In genomic region chr17:19379306-19380075, GRCh38 we compare ENCODE assay signal across 9 cellular contexts. TPM values are rescaled to one million over a fixed set of nuclear protein-coding genes. Genes with fewer than 3 reads are reported as not detected.
A peak's percentile ranks its signal among the peaks of the same experiment; 100 is the strongest.
DNase-seq lines count a peak whose midpoint lies in the region; ATAC-seq, FAIRE-seq and TF ChIP-seq lines count a peak whose summit lies in the region.
"Had no signal": no experiment of that assay in that cellular context is flagged by ENCODE, and none has a peak within 500 bp of the region (broad histone marks: within the 10 kb centered on the region; RNA-seq: fewer than 3 reads in every experiment).

No MANE protein-coding gene starts in this region.

- in situ Hi-C loops in K562 (cut with MboI), result no loop called here

- H3K27me3 Mint-ChIP-seq in memory B cell, result no peaks in the 10 kb centered on the region

- TF ChIP-seq CTCF in K562 (IDR thresholded peaks at IDR 0.05 in 2 of 3, conservative IDR thresholded peaks at IDR 0.05 in 1 of 3; ENCODE audit: insufficient read depth in 2 of 3, low read depth in 1 of 3, low read length in 3 of 3) (no peak), upper lobe of left lung (IDR thresholded peaks at IDR 0.05) (no peak)

- WGBS in K562 (ENCODE audit: insufficient coverage, low coverage, missing lambda C conversion rate), result 80% methylated on average over 13 of the region's 15 CpGs
- WGBS in upper lobe of left lung, 2 donors, result 82 to 83% methylated on average over 14 to 15 of the region's 15 CpGs

- POLR2A ChIA-PET in K562 (lab: Yijun Ruan, JAX), result no interaction called here

- no peaks in the 10 kb centered on the region for H3K9me3 Mint-ChIP-seq in memory B cell

- H2AFZ ChIP-seq in K562 (ENCODE audit: low read depth, low read length), result no peak overlapping the region

- peaks cover 22% of the 10 kb centered on the region for H3K36me3 Mint-ChIP-seq in memory B cell

- H3K4me1 Mint-ChIP-seq in memory B cell, result peaks cover 8% of the 10 kb centered on the region

- TF ChIP-seq EP300 in K562 (IDR thresholded peaks at IDR 0.05; ENCODE audit: low read length), result no peak
- no peak for TF ChIP-seq EP300 in upper lobe of left lung (IDR thresholded peaks at IDR 0.05)

- H3K27ac Mint-ChIP-seq in memory B cell, result no peak overlapping the region

- H3K4me3 Mint-ChIP-seq in memory B cell, result peak overlapping the region; percentile 98

- TF ChIP-seq POLR2A in K562 (conservative IDR thresholded peaks at IDR 0.05) (no peak), upper lobe of left lung (IDR thresholded peaks at IDR 0.05) (no peak)

- no peak for TF ChIP-seq RAD21 in K562 (CRISPR knock-in tag; conservative IDR thresholded peaks at IDR 0.05 in 1 of 2, IDR thresholded peaks at IDR 0.05 in 1 of 2)

- H3K9ac ChIP-seq in K562 (ENCODE audit: insufficient read depth in 1 of 2, low read depth in 2 of 2, low read length in 2 of 2), result peak overlapping the region; percentile 61 to 94; a peak in 3 of 4 replicates

- no peak for FAIRE-seq in K562 (lab: Jason Lieb, UNC)
- FAIRE-seq: G401.6 had no signal

- H3K4me1 ChIP-seq in K562 (replicated peaks in 1 of 2; ENCODE audit: control insufficient read depth in 2 of 2, insufficient read depth in 2 of 2, low read length in 2 of 2), result peaks cover 2 to 18% of the 10 kb centered on the region in 2 experiments; a peak in 4 of 5 replicates
- peaks cover 26 to 44% (median 30%) of the 10 kb centered on the region in 4 donors for H3K4me1 ChIP-seq in upper lobe of left lung

- H3K9me3 ChIP-seq in K562 (replicated peaks; ENCODE audit: control insufficient read depth, insufficient read depth, low read depth, low read length) (no peaks in the 10 kb centered on the region), upper lobe of left lung (no peaks in the 10 kb centered on the region)

- intact Hi-C loops in K562 (cut with micrococcal nuclease), result no loop called here

- H3K4me3 ChIP-seq in K562, result peak overlapping the region; percentile 65; the same call in 1 of the 2 replicates
- H3K4me3 ChIP-seq in upper lobe of left lung, result peak overlapping the region; percentile 70 to 90 (median 87)

- no peaks in the 10 kb centered on the region; a peak in 1 of 5 replicates for H3K27me3 ChIP-seq in K562 (ENCODE audit: control insufficient read depth in 2 of 2, insufficient read depth in 2 of 2, low read length in 2 of 2)
- no peaks in the 10 kb centered on the region for H3K27me3 ChIP-seq in upper lobe of left lung

- H3K27ac ChIP-seq in K562 (ENCODE audit: extremely low read depth, low read depth, low read length), result no peak overlapping the region
- H3K27ac ChIP-seq in upper lobe of left lung, result peak overlapping the region; percentile 92 to 96 (median 93)

- H4K20me1 ChIP-seq in K562 (replicated peaks; ENCODE audit: control insufficient read depth, insufficient read depth, low read length), result no peaks in the 10 kb centered on the region

- CTCF ChIA-PET in K562 (lab: Yijun Ruan, JAX; ENCODE audit: low intra/inter-chr PET ratio), result no interaction called here

- ATAC-seq in K562 (no peak), memory B cell (ENCODE audit: low read depth) (no peak), upper lobe of left lung (ENCODE audit: low FRiP score in 2 of 2) (no peak), HG02571 (IDR thresholded peaks at IDR 0.05; ENCODE audit: unreplicated experiment) (no peak)

- H3K4me2 ChIP-seq in K562 (ENCODE audit: insufficient read depth, low read length), result peak overlapping the region; percentile 81

- H3K9me1 ChIP-seq in K562 (ENCODE audit: control insufficient read depth, insufficient read depth, low read length), result no peaks in the 10 kb centered on the region

- TSS peak; percentile 39 for BruUV-seq in K562 (replicated peaks; lab: Mats Ljungman, UMichigan)

- peaks cover 21% of the 10 kb centered on the region; the same call in 2 of the 3 replicates for H3K36me3 ChIP-seq in K562 (ENCODE audit: control insufficient read depth, insufficient read depth, low read length)
- peaks cover 20 to 50% (median 45%) of the 10 kb centered on the region in 4 donors for H3K36me3 ChIP-seq in upper lobe of left lung

- peak; percentile 47 for DNase-seq in activated effector memory CD4-positive, alpha-beta T cell treated with anti-CD3 and anti-CD28 coated beads, Interleukin-2, amount 50 U/mL, for 16 hours
- no peak for DNase-seq in activated effector memory CD4-positive, alpha-beta T cell treated with Interleukin-2 at 50 U/mL for 16 hours
- DNase-seq in K562 (ENCODE audit: extremely low read depth in 1 of 4, low spot score in 3 of 4), result no peak
- no peak for DNase-seq in memory B cell (ENCODE audit: low spot score in 2 of 2)
- no peak for DNase-seq in upper lobe of left lung
- DNase-seq in COR-L47 (lab: John Stamatoyannopoulos, UW), result no peak
- DNase-seq in OCI-M1 (lab: John Stamatoyannopoulos, UW), result no peak

- peaks cover 9% of the 10 kb centered on the region; the same call in 2 of the 3 replicates for H3K79me2 ChIP-seq in K562 (ENCODE audit: control insufficient read depth, insufficient read depth, low read length)

RNA-seq across cellular contexts. Expression of gene MAPK7, which starts 1.2 kb away (rescaled TPM):
- 7.3 and 21.2 TPM in 2 replicates for total RNA-seq in K562 (2011; cell fraction: chromatin; rRNA removed; ENCODE audit: low replicate concordance)
- total RNA-seq in K562 (2011; cell fraction: nucleolus; rRNA removed), result 8.8 and 12.7 TPM in 2 replicates
- total RNA-seq in K562 (2011; cell fraction: nucleoplasm; rRNA removed), result 5.4 and 6.3 TPM in 2 replicates
- 2.5 and 4.5 TPM in 2 replicates for total RNA-seq in K562 (2014; rRNA removed)
- 1.1 TPM in 2 replicates for total RNA-seq in K562 (2014; rRNA removed; fragmentation: Illumina TruSeq; extraction: Trizol)
- 2.5 and 2.7 TPM in 2 replicates for total RNA-seq in K562 (2015; rRNA removed; fragmentation: Illumina TruSeq; extraction: Trizol)
- 7.4 and 7.5 TPM in 2 replicates for total RNA-seq in K562 (2021)
- polyA plus RNA-seq in K562 (2011; rRNA removed), result 2.5 and 2.9 TPM in 2 replicates
- 2.3 and 4.4 TPM in 2 replicates for polyA plus RNA-seq in K562 (2011; cell fraction: cytosol; rRNA removed)
- 8.0 and 15.0 TPM in 2 replicates for polyA plus RNA-seq in K562 (2011; cell fraction: nucleus; rRNA removed)
- 5.2 and 6.4 TPM in 2 replicates for polyA plus RNA-seq in K562 (2012)
- 3.3 and 5.5 TPM in 2 replicates for polyA plus RNA-seq in K562 (2014; fragmentation: Illumina TruSeq; extraction: Trizol)
- polyA plus RNA-seq in K562 (2014; fragmentation: Nextera tagmentation; extraction: Ambion mirVana), result under 1 TPM; 0.46 to 0.68 TPM
- polyA plus RNA-seq in K562 (2014; rRNA removed), result 4.3 and 6.2 TPM in 2 replicates
- 4.3 and 5.0 TPM in 2 replicates for polyA minus RNA-seq in K562 (2011; rRNA and poly(A)+ RNA removed)
- polyA minus RNA-seq in K562 (2011; cell fraction: cytosol; rRNA and poly(A)+ RNA removed), result 2.9 and 5.5 TPM in 2 replicates
- polyA minus RNA-seq in K562 (2011; cell fraction: nucleus; rRNA and poly(A)+ RNA removed), result 14.0 and 14.4 TPM in 2 replicates
- 10 to 100 TPM; 20.1 to 77.2 (median 37.6) TPM for total RNA-seq in upper lobe of left lung

RNA-seq across cellular contexts. Expression of gene MFAP4, which starts 7.5 kb away (rescaled TPM):
- total RNA-seq in K562 (2011; cell fraction: chromatin; rRNA removed; ENCODE audit: low replicate concordance), result not detected in 2 replicates
- not detected in 2 replicates for total RNA-seq in K562 (2011; cell fraction: nucleolus; rRNA removed)
- not detected in 2 replicates for total RNA-seq in K562 (2011; cell fraction: nucleoplasm; rRNA removed)
- total RNA-seq in K562 (2014; rRNA removed), result not detected in 2 replicates
- total RNA-seq in K562 (2014; rRNA removed; fragmentation: Illumina TruSeq; extraction: Trizol), result not detected in 2 replicates
- total RNA-seq in K562 (2015; rRNA removed; fragmentation: Illumina TruSeq; extraction: Trizol), result not detected in 2 replicates
- 0.24 and 0.36 TPM in 2 replicates for total RNA-seq in K562 (2021)
- polyA plus RNA-seq in K562 (2011; rRNA removed), result not detected in 2 replicates
- not detected in 2 replicates for polyA plus RNA-seq in K562 (2011; cell fraction: cytosol; rRNA removed)
- polyA plus RNA-seq in K562 (2011; cell fraction: nucleus; rRNA removed), result not detected in 2 replicates
- 1.0 TPM in 1 of 2 replicates, not detected in the other for polyA plus RNA-seq in K562 (2012)
- not detected in 2 replicates for polyA plus RNA-seq in K562 (2014; fragmentation: Illumina TruSeq; extraction: Trizol)
- polyA plus RNA-seq in K562 (2014; fragmentation: Nextera tagmentation; extraction: Ambion mirVana), result under 1 TPM in 1 of 2 experiments, not detected in 1; 0.07 TPM
- polyA plus RNA-seq in K562 (2014; rRNA removed), result not detected in 2 replicates
- polyA minus RNA-seq in K562 (2011; rRNA and poly(A)+ RNA removed), result not detected in 2 replicates
- polyA minus RNA-seq in K562 (2011; cell fraction: cytosol; rRNA and poly(A)+ RNA removed), result not detected in 2 replicates
- polyA minus RNA-seq in K562 (2011; cell fraction: nucleus; rRNA and poly(A)+ RNA removed), result not detected in 2 replicates
- 100 to 1,000 TPM in 4 of 6 donors, 10 to 100 TPM in 2; 24.1 to 280 (median 175) TPM for total RNA-seq in upper lobe of left lung

RNA-seq across cellular contexts. Expression of gene B9D1, which starts 17.0 kb away (rescaled TPM):
- 15.4 and 25.4 TPM in 2 replicates for total RNA-seq in K562 (2011; cell fraction: chromatin; rRNA removed; ENCODE audit: low replicate concordance)
- 22.5 and 35.0 TPM in 2 replicates for total RNA-seq in K562 (2011; cell fraction: nucleolus; rRNA removed)
- total RNA-seq in K562 (2011; cell fraction: nucleoplasm; rRNA removed), result 21.7 and 23.8 TPM in 2 replicates
- total RNA-seq in K562 (2014; rRNA removed), result 24.0 and 24.9 TPM in 2 replicates
- 7.6 and 10.3 TPM in 2 replicates for total RNA-seq in K562 (2014; rRNA removed; fragmentation: Illumina TruSeq; extraction: Trizol)
- total RNA-seq in K562 (2015; rRNA removed; fragmentation: Illumina TruSeq; extraction: Trizol), result 8.9 and 10.0 TPM in 2 replicates
- total RNA-seq in K562 (2021), result 12.7 and 15.0 TPM in 2 replicates
- polyA plus RNA-seq in K562 (2011; rRNA removed), result 23.4 and 28.0 TPM in 2 replicates
- polyA plus RNA-seq in K562 (2011; cell fraction: cytosol; rRNA removed), result 26.8 and 45.5 TPM in 2 replicates
- polyA plus RNA-seq in K562 (2011; cell fraction: nucleus; rRNA removed), result 43.7 and 59.8 TPM in 2 replicates
- 14.9 and 22.4 TPM in 2 replicates for polyA plus RNA-seq in K562 (2012)
- polyA plus RNA-seq in K562 (2014; fragmentation: Illumina TruSeq; extraction: Trizol), result 14.3 and 18.9 TPM in 2 replicates
- 10 to 100 TPM in 1 of 2 experiments, 1 to 10 TPM in 1; 9.5 to 17.9 TPM for polyA plus RNA-seq in K562 (2014; fragmentation: Nextera tagmentation; extraction: Ambion mirVana)
- 26.5 and 28.8 TPM in 2 replicates for polyA plus RNA-seq in K562 (2014; rRNA removed)
- 7.7 and 16.5 TPM in 2 replicates for polyA minus RNA-seq in K562 (2011; rRNA and poly(A)+ RNA removed)
- polyA minus RNA-seq in K562 (2011; cell fraction: cytosol; rRNA and poly(A)+ RNA removed), result 6.1 and 8.9 TPM in 2 replicates
- 11.6 and 13.3 TPM in 2 replicates for polyA minus RNA-seq in K562 (2011; cell fraction: nucleus; rRNA and poly(A)+ RNA removed)
- 10 to 100 TPM; 11.7 to 52.4 (median 17.5) TPM for total RNA-seq in upper lobe of left lung

RNA-seq across cellular contexts. Expression of gene RNF112, which starts 31.5 kb away (rescaled TPM):
- total RNA-seq in K562 (2011; cell fraction: chromatin; rRNA removed; ENCODE audit: low replicate concordance), result not detected in 2 replicates
- total RNA-seq in K562 (2011; cell fraction: nucleolus; rRNA removed), result not detected in 2 replicates
- total RNA-seq in K562 (2011; cell fraction: nucleoplasm; rRNA removed), result not detected in 2 replicates
- total RNA-seq in K562 (2014; rRNA removed), result 0.05 TPM in 1 of 2 replicates, not detected in the other
- total RNA-seq in K562 (2014; rRNA removed; fragmentation: Illumina TruSeq; extraction: Trizol), result not detected in 2 replicates
- not detected in 2 replicates for total RNA-seq in K562 (2015; rRNA removed; fragmentation: Illumina TruSeq; extraction: Trizol)
- not detected in 2 replicates for total RNA-seq in K562 (2021)
- not detected in 2 replicates for polyA plus RNA-seq in K562 (2011; rRNA removed)
- not detected in 2 replicates for polyA plus RNA-seq in K562 (2011; cell fraction: cytosol; rRNA removed)
- polyA plus RNA-seq in K562 (2011; cell fraction: nucleus; rRNA removed), result 0.08 and 0.13 TPM in 2 replicates
- polyA plus RNA-seq in K562 (2012), result 0.11 TPM in 1 of 2 replicates, not detected in the other
- not detected in 2 replicates for polyA plus RNA-seq in K562 (2014; fragmentation: Illumina TruSeq; extraction: Trizol)
- polyA plus RNA-seq in K562 (2014; fragmentation: Nextera tagmentation; extraction: Ambion mirVana), result not detected
- polyA plus RNA-seq in K562 (2014; rRNA removed), result not detected in 2 replicates
- not detected in 2 replicates for polyA minus RNA-seq in K562 (2011; rRNA and poly(A)+ RNA removed)
- not detected in 2 replicates for polyA minus RNA-seq in K562 (2011; cell fraction: cytosol; rRNA and poly(A)+ RNA removed)
- polyA minus RNA-seq in K562 (2011; cell fraction: nucleus; rRNA and poly(A)+ RNA removed), result not detected in 2 replicates
- total RNA-seq in upper lobe of left lung, result 1 to 10 TPM in 4 of 6 donors, under 1 TPM in 2; 0.69 to 6.3 (median 2.1) TPM

Comparison
In these comparisons a context has a peak if more than half of its experiments do, and no peak if none do; other contexts are left out.
1. RNA of gene MFAP4, which starts 7.5 kb away (total RNA-seq): 24.1 to 280 TPM in upper lobe of left lung; 0.24 to 0.36 TPM in K562; every median in the first group is over 10 times any median in the second.